In genomic region chr4:71974681-71975080, GRCh38 we compare ENCODE assay signal across 14 cellular contexts. TPM values are rescaled to one million over a fixed set of nuclear protein-coding genes. Genes with fewer than 3 reads are reported as not detected.
DNase-seq lines count a peak whose midpoint lies in the region; ATAC-seq and TF ChIP-seq lines count a peak whose summit lies in the region.
"Had no signal": no experiment of that assay in that cellular context is flagged by ENCODE, and none has a peak within 500 bp of the region (broad histone marks: within the 10 kb centered on the region; RNA-seq: fewer than 3 reads in every experiment).

No MANE protein-coding gene starts in this region.

- H2BK120ac ChIP-seq in IMR-90 (ENCODE audit: low read depth, low read length) = no peak overlapping the region

- no peak for TF ChIP-seq RAD21 in IMR-90 (IDR thresholded peaks at IDR 0.05; ENCODE audit: low read length)

- no peaks in the 10 kb centered on the region for H3K36me3 Mint-ChIP-seq in CD4-positive, alpha-beta T cell (ENCODE audit: low read depth)
- H3K36me3 Mint-ChIP-seq: immature natural killer cell had no signal

- no peak for TF ChIP-seq CTCF in AG09309 (IDR thresholded peaks at IDR 0.05; ENCODE audit: control insufficient read depth, insufficient read depth, low read depth, low read length, missing control alignments)
- TF ChIP-seq CTCF in IMR-90 (conservative IDR thresholded peaks at IDR 0.05; ENCODE audit: low read depth, low read length) = no peak
- TF ChIP-seq CTCF in hepatocyte (IDR thresholded peaks at IDR 0.05; ENCODE audit: poor library complexity) = no peak
- TF ChIP-seq CTCF in CD4-positive, alpha-beta T cell (IDR thresholded peaks at IDR 0.05) = no peak

- no peaks in the 10 kb centered on the region for H3K27me3 ChIP-seq in IMR-90 (ENCODE audit: control insufficient read depth, insufficient read depth, low read length)
- no peaks in the 10 kb centered on the region for H3K27me3 ChIP-seq in hepatocyte
- H3K27me3 ChIP-seq in CD4-positive, alpha-beta T cell (ENCODE audit: control insufficient read depth, insufficient read depth, low read length) = no peaks in the 10 kb centered on the region

- no peaks in the 10 kb centered on the region for H3K4me1 ChIP-seq in IMR-90 (ENCODE audit: control insufficient read depth, insufficient read depth, low read length)
- no peaks in the 10 kb centered on the region for H3K4me1 ChIP-seq in hepatocyte (ENCODE audit: insufficient read depth)

- dilution Hi-C loops in IMR-90 (cut with HindIII; ENCODE audit: low sequenced_read_pairs, unreplicated experiment) = no loop called here

- DNase-seq in AG09309 (ENCODE audit: low read depth) = peak; percentile 8
- peak; percentile 6 for DNase-seq in IMR-90
- DNase-seq in amniotic stem cell (lab: John Stamatoyannopoulos, UW) = peak; percentile 3
- DNase-seq in hepatocyte (ENCODE audit: low spot score) = peak; percentile 9
- DNase-seq in NCI-H1092 (lab: John Stamatoyannopoulos, UW) = no peak
- no peak for DNase-seq in T-helper 2 cell
- DNase-seq in CD4-positive, alpha-beta T cell = no peak
- DNase-seq: immature natural killer cell, mucosa of descending colon, NCI-H1417 treated with DMSO at 0.1 percent for 48 hours, T1000 had no signal

- no peak overlapping the region for H3K27ac ChIP-seq in IMR-90 (ENCODE audit: insufficient read depth, low read length)
- no peak overlapping the region for H3K27ac ChIP-seq in hepatocyte
- no peak overlapping the region for H3K27ac ChIP-seq in CD4-positive, alpha-beta T cell (ENCODE audit: low read depth, low read length)
- H3K27ac ChIP-seq: thoracic aorta had no signal

- no peak overlapping the region for H2AFZ ChIP-seq in IMR-90 (replicated peaks; ENCODE audit: low read length, poor library complexity)
- H2AFZ ChIP-seq in hepatocyte = no peak overlapping the region

- H4K91ac ChIP-seq in IMR-90 (ENCODE audit: insufficient read depth, low read depth, low read length) = no peak overlapping the region

- ATAC-seq in IMR-90 (ENCODE audit: low read depth) = no peak
- ATAC-seq in CD4-positive, alpha-beta T cell (ENCODE audit: poor library complexity) = no peak
- ATAC-seq in GM21515 (IDR thresholded peaks at IDR 0.05; ENCODE audit: unreplicated experiment) = no peak
- ATAC-seq: mucosa of descending colon had no signal

- POLR2A ChIA-PET in IMR-90 (lab: Charles Lee; ENCODE audit: unreplicated experiment) = no interaction called here
- POLR2A ChIA-PET in CD4-positive, alpha-beta T cell (lab: Charles Lee) = no interaction called here

- H3K9me2 ChIP-seq in hepatocyte (replicated peaks; ENCODE audit: insufficient read depth) = no peaks in the 10 kb centered on the region

- no peaks in the 10 kb centered on the region for H3K79me2 ChIP-seq in hepatocyte

- intact Hi-C loops in IMR-90 (cut with micrococcal nuclease) = no loop called here
- intact Hi-C loops in CD4-positive, alpha-beta T cell (cut with DNase I, micrococcal nuclease) = no loop called here

- CTCF ChIA-PET in IMR-90 (lab: Yijun Ruan, JAX) = no interaction called here
- CTCF ChIA-PET in CD4-positive, alpha-beta T cell (lab: Charles Lee) = no interaction called here

- TF ChIP-seq POLR2A in IMR-90 (IDR thresholded peaks at IDR 0.05; ENCODE audit: low read depth, low read length) = no peak

- H3K9me3 Mint-ChIP-seq in CD4-positive, alpha-beta T cell = peaks cover 5% of the 10 kb centered on the region
- H3K9me3 Mint-ChIP-seq: dendritic cell treated with granulocyte-macrophage colony-stimulating factor and Interleukin-4, amounts not matched to agents 40 ng/mL and 50 ng/mL, for 4 days had no signal

- in situ Hi-C loops in IMR-90 (cut with MboI; ENCODE audit: low sequenced_read_pairs) = no loop called here

- H2BK20ac ChIP-seq in IMR-90 (ENCODE audit: low read depth, low read length) = no peak overlapping the region

- no TSS peak for BruUV-seq in IMR-90 (replicated peaks; lab: Mats Ljungman, UMichigan)

- no peaks in the 10 kb centered on the region for H4K20me1 ChIP-seq in IMR-90 (ENCODE audit: insufficient read depth, low read length)
- no peaks in the 10 kb centered on the region for H4K20me1 ChIP-seq in hepatocyte (ENCODE audit: insufficient read depth, poor library complexity, severe bottlenecking)

- no CpG with 5 or more reads among the region's 4 CpGs for whole genome bisulfite sequencing in IMR-90 (ENCODE audit: extremely low coverage in 2 of 2, insufficient read length in 1 of 2), 2 experiments
- 62% methylated on average over 4 of the region's 4 CpGs for WGBS in hepatocyte (ENCODE audit: low lambda C conversion rate, missing lambda C conversion rate)

- no peaks in the 10 kb centered on the region for H3K9me1 ChIP-seq in IMR-90 (ENCODE audit: insufficient read depth, low read length)

- no peak overlapping the region for H3K9ac ChIP-seq in IMR-90 (ENCODE audit: low read depth, low read length)

- H3K4ac ChIP-seq in IMR-90 (ENCODE audit: low read depth, low read length) = no peak overlapping the region

- no peak overlapping the region for H3K14ac ChIP-seq in IMR-90 (replicated peaks; ENCODE audit: low read depth, low read length)

- no peak overlapping the region for H3K18ac ChIP-seq in IMR-90 (ENCODE audit: low read depth, low read length)

- no peak overlapping the region for H3K27ac Mint-ChIP-seq in CD4-positive, alpha-beta T cell
- H3K27ac Mint-ChIP-seq: dendritic cell treated with granulocyte-macrophage colony-stimulating factor and Interleukin-4, amounts not matched to agents 40 ng/mL and 50 ng/mL, for 4 days; immature natural killer cell had no signal

- H3K36me3 ChIP-seq in IMR-90 (ENCODE audit: control insufficient read depth, insufficient read depth, low read length) (no peaks in the 10 kb centered on the region), hepatocyte (replicated peaks; ENCODE audit: insufficient read depth, low read depth) (no peaks in the 10 kb centered on the region)
- H3K36me3 ChIP-seq: thoracic aorta had no signal

- no peak overlapping the region for H2AK9ac ChIP-seq in IMR-90 (replicated peaks; ENCODE audit: low read depth, low read length, poor library complexity)

- no peak overlapping the region for H4K8ac ChIP-seq in IMR-90 (ENCODE audit: low read depth in 2 of 2, low read length in 2 of 2)

- no peak overlapping the region for H2BK5ac ChIP-seq in IMR-90 (ENCODE audit: low read depth, low read length, poor library complexity, severe bottlenecking)

- H3K4me3 ChIP-seq in AG09309 (ENCODE audit: control insufficient read depth, low read depth, low read length) (no peak overlapping the region), IMR-90 (ENCODE audit: insufficient read depth, low read depth, low read length) (no peak overlapping the region), hepatocyte (no peak overlapping the region)
- H3K4me3 ChIP-seq: mucosa of descending colon, thoracic aorta had no signal

- H2AK5ac ChIP-seq in IMR-90 (ENCODE audit: low read depth, low read length) = no peak overlapping the region

- H3K27me3 Mint-ChIP-seq in CD4-positive, alpha-beta T cell = no peaks in the 10 kb centered on the region
- H3K27me3 Mint-ChIP-seq: dendritic cell treated with granulocyte-macrophage colony-stimulating factor and Interleukin-4, amounts not matched to agents 40 ng/mL and 50 ng/mL, for 4 days had no signal

- no peak overlapping the region for H4K5ac ChIP-seq in IMR-90 (ENCODE audit: low read depth, low read length)

- H3K4me1 Mint-ChIP-seq in CD4-positive, alpha-beta T cell (ENCODE audit: low read depth) = no peaks in the 10 kb centered on the region
- H3K4me1 Mint-ChIP-seq: immature natural killer cell had no signal

- H3K79me1 ChIP-seq in IMR-90 (ENCODE audit: low read depth in 1 of 2, low read length in 2 of 2) = no peaks in the 10 kb centered on the region

- no peak overlapping the region for H2BK15ac ChIP-seq in IMR-90 (ENCODE audit: low read depth, low read length)

- no peak overlapping the region for H3K4me2 ChIP-seq in IMR-90 (ENCODE audit: low read depth, low read length)
- no peak overlapping the region for H3K4me2 ChIP-seq in hepatocyte

- H3K56ac ChIP-seq in IMR-90 (ENCODE audit: extremely low read depth, insufficient read depth, low read length) = no peak overlapping the region

- H3K23ac ChIP-seq in IMR-90 (ENCODE audit: low read depth, low read length) = no peak overlapping the region

- no peak overlapping the region for H3K4me3 Mint-ChIP-seq in CD4-positive, alpha-beta T cell
- H3K4me3 Mint-ChIP-seq: dendritic cell treated with granulocyte-macrophage colony-stimulating factor and Interleukin-4, amounts not matched to agents 40 ng/mL and 50 ng/mL, for 4 days; immature natural killer cell had no signal

- no peaks in the 10 kb centered on the region for H3K9me3 ChIP-seq in IMR-90 (ENCODE audit: control insufficient read depth, insufficient read depth, low read length)
- no peaks in the 10 kb centered on the region for H3K9me3 ChIP-seq in hepatocyte (ENCODE audit: low read depth)
- H3K9me3 ChIP-seq in CD4-positive, alpha-beta T cell (ENCODE audit: control insufficient read depth, low read length) = no peaks in the 10 kb centered on the region
- H3K9me3 ChIP-seq: mucosa of descending colon, thoracic aorta had no signal

TF ChIP-seq in IMR-90, 13 proteins besides CTCF, POLR2A, EP300 and RAD21 (continues in another document):
- TF ChIP-seq SMC3 (IDR thresholded peaks at IDR 0.05; ENCODE audit: low read depth, low read length) (no peak), CHD1 (IDR thresholded peaks at IDR 0.05; ENCODE audit: low read depth, low read length) (no peak), RCOR1 (IDR thresholded peaks at IDR 0.05; ENCODE audit: insufficient replicate concordance, low read length) (no peak), RFX5 (IDR thresholded peaks at IDR 0.05; ENCODE audit: low read depth, low read length) (no peak), BHLHE40 (IDR thresholded peaks at IDR 0.05; ENCODE audit: low read depth, low read length) (no peak), ELK1 (IDR thresholded peaks at IDR 0.05; ENCODE audit: borderline replicate concordance, low read depth, low read length) (no peak), CEBPB (IDR thresholded peaks at IDR 0.05; ENCODE audit: low read depth, low read length) (no peak), NFE2L2 (IDR thresholded peaks at IDR 0.05; ENCODE audit: low read depth, low read length) (no peak), MAZ (IDR thresholded peaks at IDR 0.05; ENCODE audit: borderline replicate concordance, low read depth, low read length) (no peak)

RNA-seq across cellular contexts. Expression of gene NPFFR2, which starts 57.1 kb away (rescaled TPM):
- not detected in 2 replicates for total RNA-seq in IMR-90 (2012; rRNA removed)
- not detected in 2 replicates for polyA plus RNA-seq in IMR-90 (2012; rRNA removed)
- polyA plus RNA-seq in IMR-90 (2012; cell fraction: cytosol; rRNA removed) = not detected in 2 replicates
- polyA plus RNA-seq in IMR-90 (2012; cell fraction: nucleus; rRNA removed; ENCODE audit: low replicate concordance) = not detected in 2 replicates
- total RNA-seq in hepatocyte = 1.4 and 2.9 TPM in 2 replicates
- polyA plus RNA-seq in hepatocyte = 1.8 and 2.0 TPM in 2 replicates
- not detected for total RNA-seq in CD4-positive, alpha-beta T cell
- total RNA-seq: mucosa of descending colon had no signal
- polyA plus RNA-seq: immature natural killer cell had no signal

Comparison
In these comparisons a context has a peak if more than half of its experiments do, and no peak if none do; other contexts are left out.
1. DNase-seq: peak in AG09309 (single experiment), IMR-90 (single experiment), amniotic stem cell (single experiment) and hepatocyte (single experiment); none in NCI-H1092 (single experiment), T-helper 2 cell (0 of 5) and CD4-positive, alpha-beta T cell (0 of 10).